8 cellular contexts compared by ENCODE assay signal in the genomic region with DNA sequence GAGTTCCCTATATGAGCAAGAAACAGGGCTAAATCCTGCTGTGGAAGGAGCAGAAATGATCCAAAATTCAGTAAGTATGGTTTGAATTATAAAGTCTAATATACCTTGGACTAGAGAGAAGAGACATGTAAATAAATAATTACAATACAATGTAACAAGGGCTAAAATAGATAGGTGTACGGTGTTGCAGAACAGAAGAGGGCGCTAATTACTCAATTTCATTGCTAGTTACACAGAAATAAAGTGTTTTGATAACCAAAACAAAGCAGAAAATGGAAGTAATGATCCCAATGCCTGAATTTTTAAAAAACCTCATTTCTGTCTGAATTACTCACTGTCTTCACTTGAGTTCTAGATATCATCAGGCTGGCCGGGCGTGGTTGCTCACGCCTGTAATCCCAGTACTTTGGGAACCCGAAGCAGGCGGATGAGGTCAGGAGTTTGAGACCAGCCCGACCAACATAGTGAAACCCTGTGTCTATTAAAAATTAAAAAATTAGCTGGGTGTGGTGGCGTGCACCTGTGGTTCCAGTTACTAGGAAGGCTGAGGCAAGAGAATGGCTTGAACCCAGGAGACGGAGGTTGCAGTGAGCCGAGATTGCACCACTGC. TPM values are rescaled to one million over a fixed set of nuclear protein-coding genes. Genes with fewer than 3 reads are reported as not detected.
DNase-seq lines count a peak whose midpoint lies in the region; ATAC-seq, FAIRE-seq and TF ChIP-seq lines count a peak whose summit lies in the region.

No MANE protein-coding gene starts in this region.

- TF ChIP-seq EP300 in K562 (IDR thresholded peaks at IDR 0.05; ENCODE audit: low read length), result no peak

- peak; percentile 71 to 92 for TF ChIP-seq RAD21 in K562 (CRISPR knock-in tag; conservative IDR thresholded peaks at IDR 0.05 in 1 of 2, IDR thresholded peaks at IDR 0.05 in 1 of 2)

- H3K27me3 ChIP-seq in K562 (ENCODE audit: control insufficient read depth in 2 of 2, insufficient read depth in 2 of 2, low read length in 2 of 2), result no peaks in the 10 kb centered on the region
- no peaks in the 10 kb centered on the region for H3K27me3 ChIP-seq in parathyroid adenoma (ENCODE audit: control insufficient read depth, insufficient read depth, low read length)

- H3K9me3 ChIP-seq in K562 (replicated peaks; ENCODE audit: control insufficient read depth, insufficient read depth, low read depth, low read length) (no peaks in the 10 kb centered on the region), parathyroid adenoma (ENCODE audit: control insufficient read depth, low read length) (no peaks in the 10 kb centered on the region)

- H3K27ac ChIP-seq in K562 (ENCODE audit: extremely low read depth, low read depth, low read length) (no peak overlapping the region), parathyroid adenoma (no peak overlapping the region)

- peak; percentile 84 for FAIRE-seq in K562 (lab: Jason Lieb, UNC)

- CTCF ChIA-PET in K562 (lab: Yijun Ruan, JAX; ENCODE audit: low intra/inter-chr PET ratio), result interaction anchor here (0.6 kb wide), 1 partner anchor 1636 kb away, joined by 3 read pairs; no protein-coding TSS in a partner anchor

- no peaks in the 10 kb centered on the region for H3K79me2 ChIP-seq in K562 (ENCODE audit: control insufficient read depth, insufficient read depth, low read length)
- H3K79me2 ChIP-seq in parathyroid adenoma, result no peaks in the 10 kb centered on the region

- H4K20me1 ChIP-seq in K562 (replicated peaks; ENCODE audit: control insufficient read depth, insufficient read depth, low read length), result no peaks in the 10 kb centered on the region

- H2AFZ ChIP-seq in K562 (ENCODE audit: low read depth, low read length) (0 out of 2 replicates have a peak overlapping the region, but pooled peaks have one; percentile 48), parathyroid adenoma (no peak overlapping the region)

- ATAC-seq in K562, result peak; percentile 89
- ATAC-seq in HG03159 (IDR thresholded peaks at IDR 0.05; ENCODE audit: unreplicated experiment), result no peak

- DNase-seq in AG09309 (ENCODE audit: low read depth) (no peak), NCI-H146 treated with DMSO at 0.1 percent for 48 hours (lab: John Stamatoyannopoulos, UW; ENCODE audit: unreplicated experiment) (peak; percentile 60), K562 (ENCODE audit: extremely low read depth in 1 of 4, low spot score in 3 of 4) (peak in 2 of 4 experiments; percentile 39 to 57)
- DNase-seq in stimulated activated naive CD4-positive, alpha-beta T cell treated with Interleukin-2 at 50 U/mL for 16 hours (lab: John Stamatoyannopoulos, UW), result no peak
- no peak for DNase-seq in activated CD4-positive, CD25-positive, alpha-beta regulatory T cell treated with anti-CD3 and anti-CD28 coated beads, Interleukin-2, amount 50 U/mL, for 72 hours

- H3K9me1 ChIP-seq in K562 (ENCODE audit: control insufficient read depth, insufficient read depth, low read length), result no peaks in the 10 kb centered on the region

- H3K9ac ChIP-seq in K562 (ENCODE audit: insufficient read depth in 1 of 2, low read depth in 2 of 2, low read length in 2 of 2) (no peak overlapping the region; a peak in 1 of 4 replicates), parathyroid adenoma (no peak overlapping the region)

- H3K4me2 ChIP-seq in K562 (ENCODE audit: insufficient read depth, low read length) (no peak overlapping the region), parathyroid adenoma (ENCODE audit: low read length) (no peak overlapping the region)

- no TSS peak for BruUV-seq in K562 (replicated peaks; lab: Mats Ljungman, UMichigan)

- H3K4me1 ChIP-seq in K562 (replicated peaks in 1 of 2; ENCODE audit: control insufficient read depth in 2 of 2, insufficient read depth in 2 of 2, low read length in 2 of 2) (peaks cover 0 to 5% of the 10 kb centered on the region in 2 experiments; a peak in 2 of 5 replicates), parathyroid adenoma (peaks cover 7% of the 10 kb centered on the region)

- intact Hi-C loops in K562 (cut with micrococcal nuclease), result loop anchor here (1.0 kb wide), 3 partner anchors 53 to 230 kb away; partner anchors contain the start of gene C3orf33

- no peak for TF ChIP-seq POLR2A in K562 (conservative IDR thresholded peaks at IDR 0.05)

- TF ChIP-seq CTCF in AG09309 (IDR thresholded peaks at IDR 0.05; ENCODE audit: control insufficient read depth, insufficient read depth, low read depth, low read length, missing control alignments), result peak; percentile 41
- peak; percentile 24; the same call in 1 of the 2 replicates for TF ChIP-seq CTCF in GM12875 (IDR thresholded peaks at IDR 0.05; ENCODE audit: borderline replicate concordance, insufficient read depth, low read depth, low read length)
- TF ChIP-seq CTCF in K562 (IDR thresholded peaks at IDR 0.05 in 2 of 3, conservative IDR thresholded peaks at IDR 0.05 in 1 of 3; ENCODE audit: insufficient read depth in 2 of 3, low read depth in 1 of 3, low read length in 3 of 3), result peak; percentile 48 to 81 (median 50); a peak in 4 of 6 replicates
- TF ChIP-seq CTCF in parathyroid adenoma (IDR thresholded peaks at IDR 0.05), result peak; percentile 25

- WGBS in K562 (ENCODE audit: insufficient coverage, low coverage, missing lambda C conversion rate), result 36% methylated on average over 11 of the region's 11 CpGs

- POLR2A ChIA-PET in K562 (lab: Yijun Ruan, JAX), result interaction anchor here (0.6 kb wide), 1 partner anchor 11 kb away, joined by 3 read pairs; no protein-coding TSS in a partner anchor

- no peak overlapping the region for H3K4me3 ChIP-seq in AG09309 (ENCODE audit: control insufficient read depth, low read depth, low read length)
- no peak overlapping the region for H3K4me3 ChIP-seq in GM12875 (ENCODE audit: low read depth, low read length)
- no peak overlapping the region for H3K4me3 ChIP-seq in K562
- no peak overlapping the region for H3K4me3 ChIP-seq in parathyroid adenoma (ENCODE audit: low read depth, low read length)

- H3K36me3 ChIP-seq in K562 (ENCODE audit: control insufficient read depth, insufficient read depth, low read length) (no peaks in the 10 kb centered on the region), parathyroid adenoma (ENCODE audit: control insufficient read depth, insufficient read depth, low read length) (no peaks in the 10 kb centered on the region)

- in situ Hi-C loops in K562 (cut with MboI), result no loop called here

RNA-seq across cellular contexts. Expression of gene PLCH1, which starts 8.3 kb away (rescaled TPM):
- total RNA-seq in K562 (2011; cell fraction: chromatin; rRNA removed; ENCODE audit: low replicate concordance), result 0.46 and 0.83 TPM in 2 replicates
- total RNA-seq in K562 (2011; cell fraction: nucleolus; rRNA removed), result 0.39 and 0.50 TPM in 2 replicates
- total RNA-seq in K562 (2011; cell fraction: nucleoplasm; rRNA removed), result 0.37 and 0.69 TPM in 2 replicates
- 0.18 and 0.49 TPM in 2 replicates for total RNA-seq in K562 (2014; rRNA removed)
- 0.44 and 0.61 TPM in 2 replicates for total RNA-seq in K562 (2014; rRNA removed; fragmentation: Illumina TruSeq; extraction: Trizol)
- total RNA-seq in K562 (2015; rRNA removed; fragmentation: Illumina TruSeq; extraction: Trizol), result 0.40 and 0.49 TPM in 2 replicates
- 0.42 and 0.53 TPM in 2 replicates for total RNA-seq in K562 (2021)
- 0.43 and 0.50 TPM in 2 replicates for polyA plus RNA-seq in K562 (2011; rRNA removed)
- 0.25 and 0.47 TPM in 2 replicates for polyA plus RNA-seq in K562 (2011; cell fraction: cytosol; rRNA removed)
- 0.41 and 1.00 TPM in 2 replicates for polyA plus RNA-seq in K562 (2011; cell fraction: nucleus; rRNA removed)
- polyA plus RNA-seq in K562 (2012), result 0.12 and 0.29 TPM in 2 replicates
- polyA plus RNA-seq in K562 (2014; fragmentation: Illumina TruSeq; extraction: Trizol), result 0.36 and 0.62 TPM in 2 replicates
- under 1 TPM; 0.17 to 0.21 TPM for polyA plus RNA-seq in K562 (2014; fragmentation: Nextera tagmentation; extraction: Ambion mirVana)
- 0.28 and 0.37 TPM in 2 replicates for polyA plus RNA-seq in K562 (2014; rRNA removed)
- polyA minus RNA-seq in K562 (2011; rRNA and poly(A)+ RNA removed), result 1.2 and 1.9 TPM in 2 replicates
- polyA minus RNA-seq in K562 (2011; cell fraction: cytosol; rRNA and poly(A)+ RNA removed), result 0.55 and 0.67 TPM in 2 replicates
- polyA minus RNA-seq in K562 (2011; cell fraction: nucleus; rRNA and poly(A)+ RNA removed), result 0.94 and 1.3 TPM in 2 replicates

RNA-seq across cellular contexts. Expression of gene C3orf33, which starts 52.9 kb away (rescaled TPM):
- total RNA-seq in K562 (2011; cell fraction: chromatin; rRNA removed; ENCODE audit: low replicate concordance), result 3.2 and 7.6 TPM in 2 replicates
- 4.2 and 4.9 TPM in 2 replicates for total RNA-seq in K562 (2011; cell fraction: nucleolus; rRNA removed)
- 7.1 and 10.1 TPM in 2 replicates for total RNA-seq in K562 (2011; cell fraction: nucleoplasm; rRNA removed)
- 5.7 TPM in 2 replicates for total RNA-seq in K562 (2014; rRNA removed)
- 10.2 and 12.0 TPM in 2 replicates for total RNA-seq in K562 (2014; rRNA removed; fragmentation: Illumina TruSeq; extraction: Trizol)
- 4.9 and 5.7 TPM in 2 replicates for total RNA-seq in K562 (2015; rRNA removed; fragmentation: Illumina TruSeq; extraction: Trizol)
- total RNA-seq in K562 (2021), result 5.0 and 5.3 TPM in 2 replicates
- 6.2 and 6.8 TPM in 2 replicates for polyA plus RNA-seq in K562 (2011; rRNA removed)
- polyA plus RNA-seq in K562 (2011; cell fraction: cytosol; rRNA removed), result 4.9 and 8.8 TPM in 2 replicates
- polyA plus RNA-seq in K562 (2011; cell fraction: nucleus; rRNA removed), result 2.5 and 3.0 TPM in 2 replicates
- polyA plus RNA-seq in K562 (2012), result 4.1 and 7.2 TPM in 2 replicates
- polyA plus RNA-seq in K562 (2014; fragmentation: Illumina TruSeq; extraction: Trizol), result 6.6 TPM in 2 replicates
- 1 to 10 TPM; 4.1 to 6.0 TPM for polyA plus RNA-seq in K562 (2014; fragmentation: Nextera tagmentation; extraction: Ambion mirVana)
- 6.3 and 7.0 TPM in 2 replicates for polyA plus RNA-seq in K562 (2014; rRNA removed)
- polyA minus RNA-seq in K562 (2011; rRNA and poly(A)+ RNA removed), result 3.1 and 3.7 TPM in 2 replicates
- polyA minus RNA-seq in K562 (2011; cell fraction: cytosol; rRNA and poly(A)+ RNA removed), result 2.5 and 4.0 TPM in 2 replicates
- 1.1 and 1.9 TPM in 2 replicates for polyA minus RNA-seq in K562 (2011; cell fraction: nucleus; rRNA and poly(A)+ RNA removed)
